ENCODE assay signal across 15 cellular contexts in genomic region chr3:161031134-161031533, GRCh38.
"Had no signal": no experiment of that assay in that cellular context is flagged by ENCODE, and none has a peak within 500 bp of the region (broad histone marks: within the 10 kb centered on the region; RNA-seq: fewer than 3 reads in every experiment).

No MANE protein-coding gene starts in this region.

- H3K4me2 ChIP-seq: hepatocyte had no signal

- H3K4me3 Mint-ChIP-seq: activated CD4-positive, alpha-beta T cell treated with anti-CD3 and anti-CD28 coated beads, Interleukin-2, amount 10 ng/mL, durations not matched to agents 24 days and 14 days; activated CD8-positive, alpha-beta T cell treated with anti-CD3 and anti-CD28 coated beads for 36 hours; activated naive CD4-positive, alpha-beta T cell treated with anti-CD3 and anti-CD28 coated beads, Interleukin-2, amount 10 ng/mL, durations not matched to agents 7 days and 5 days; activated naive CD8-positive, alpha-beta T cell treated with anti-CD3 and anti-CD28 coated beads, Interleukin-2, amount 50 U/mL, for 24 hours; activated T-cell treated with anti-CD3 and anti-CD28 coated beads, Interleukin-2, amount 50 U/mL, for 24 hours; nephron progenitor cell; stimulated activated naive B cell treated with anti-CD40 and anti-IgM and Interleukin-4, amounts not matched to agents 10 μg/mL and 1 μg/mL and 100 μg/mL, for 72 hours; T-cell had no signal

- ATAC-seq: activated CD8-positive, alpha-beta T cell treated with anti-CD3 and anti-CD28 coated beads for 36 hours; activated naive CD8-positive, alpha-beta T cell treated with anti-CD3 and anti-CD28 coated beads, Interleukin-2, amount 50 U/mL, for 24 hours; left colon; stimulated activated naive B cell treated with anti-CD40 and anti-IgM and Interleukin-4, amounts not matched to agents 10 μg/mL and 1 μg/mL and 100 μg/mL, for 72 hours; T-cell had no signal

- H3K36me3 ChIP-seq: thoracic aorta had no signal

- H3K27ac Mint-ChIP-seq: activated CD4-positive, alpha-beta T cell treated with anti-CD3 and anti-CD28 coated beads, Interleukin-2, amount 10 ng/mL, durations not matched to agents 24 days and 14 days; activated CD8-positive, alpha-beta T cell treated with anti-CD3 and anti-CD28 coated beads for 36 hours; activated naive CD4-positive, alpha-beta T cell treated with anti-CD3 and anti-CD28 coated beads, Interleukin-2, amount 10 ng/mL, durations not matched to agents 7 days and 5 days; activated naive CD8-positive, alpha-beta T cell treated with anti-CD3 and anti-CD28 coated beads, Interleukin-2, amount 50 U/mL, for 24 hours; activated T-cell treated with anti-CD3 and anti-CD28 coated beads, Interleukin-2, amount 50 U/mL, for 24 hours; nephron progenitor cell; stimulated activated naive B cell treated with anti-CD40 and anti-IgM and Interleukin-4, amounts not matched to agents 10 μg/mL and 1 μg/mL and 100 μg/mL, for 72 hours; T-cell had no signal

- H3K27ac ChIP-seq: hepatocyte, thoracic aorta had no signal

- DNase-seq: activated CD4-positive, alpha-beta T cell treated with anti-CD3 and anti-CD28 coated beads, Interleukin-2, amount 10 ng/mL, durations not matched to agents 24 days and 14 days; activated CD8-positive, alpha-beta T cell treated with anti-CD3 and anti-CD28 coated beads for 36 hours; activated effector memory CD4-positive, alpha-beta T cell treated with Interleukin-2 at 50 U/mL for 16 hours; activated naive CD4-positive, alpha-beta T cell treated with anti-CD3 and anti-CD28 coated beads, Interleukin-2, amount 10 ng/mL, durations not matched to agents 7 days and 5 days; activated naive CD8-positive, alpha-beta T cell treated with anti-CD3 and anti-CD28 coated beads, Interleukin-2, amount 50 U/mL, for 24 hours; activated T-cell treated with anti-CD3 and anti-CD28 coated beads, Interleukin-2, amount 50 U/mL, for 24 hours; effector CD8-positive, alpha-beta T cell; foreskin fibroblast; left colon; nephron progenitor cell; nucleus accumbens; stimulated activated naive B cell treated with anti-CD40 and anti-IgM and Interleukin-4, amounts not matched to agents 10 μg/mL and 1 μg/mL and 100 μg/mL, for 72 hours; T-cell had no signal

- H2AFZ ChIP-seq: hepatocyte had no signal

- H3K9me3 ChIP-seq: thoracic aorta had no signal

- H3K27me3 Mint-ChIP-seq: activated CD4-positive, alpha-beta T cell treated with anti-CD3 and anti-CD28 coated beads, Interleukin-2, amount 10 ng/mL, durations not matched to agents 24 days and 14 days; activated CD8-positive, alpha-beta T cell treated with anti-CD3 and anti-CD28 coated beads for 36 hours; activated naive CD4-positive, alpha-beta T cell treated with anti-CD3 and anti-CD28 coated beads, Interleukin-2, amount 10 ng/mL, durations not matched to agents 7 days and 5 days; activated naive CD8-positive, alpha-beta T cell treated with anti-CD3 and anti-CD28 coated beads, Interleukin-2, amount 50 U/mL, for 24 hours; activated T-cell treated with anti-CD3 and anti-CD28 coated beads, Interleukin-2, amount 50 U/mL, for 24 hours; stimulated activated naive B cell treated with anti-CD40 and anti-IgM and Interleukin-4, amounts not matched to agents 10 μg/mL and 1 μg/mL and 100 μg/mL, for 72 hours; T-cell had no signal

- H3K36me3 Mint-ChIP-seq: T-cell had no signal

- H3K27me3 ChIP-seq: hepatocyte had no signal

- H3K4me3 ChIP-seq: hepatocyte, thoracic aorta had no signal
